ENCODE assay signal across 9 cellular contexts in genomic region chr20:5996765-5997164, GRCh38. TPM values are rescaled to one million over a fixed set of nuclear protein-coding genes. Genes with fewer than 3 reads are reported as not detected.
A peak's percentile ranks its signal among the peaks of the same experiment; 100 is the strongest.
DNase-seq lines count a peak whose midpoint lies in the region; ATAC-seq and TF ChIP-seq lines count a peak whose summit lies in the region.
"Had no signal": no experiment of that assay in that cellular context is flagged by ENCODE, and none has a peak within 500 bp of the region (broad histone marks: within the 10 kb centered on the region; RNA-seq: fewer than 3 reads in every experiment).

No MANE protein-coding gene starts in this region.

- H3K4me3 Mint-ChIP-seq in activated naive CD4-positive, alpha-beta T cell treated with anti-CD3 and anti-CD28 coated beads, Interleukin-2, amount 50 U/mL, for 24 hours = no peak overlapping the region
- no peak overlapping the region for H3K4me3 Mint-ChIP-seq in stimulated activated naive CD8-positive, alpha-beta T cell treated with anti-CD3 and anti-CD28 coated beads, Interleukin-15, amount 100 ng/mL, for 72 hours
- H3K4me3 Mint-ChIP-seq: IgD-negative memory B cell had no signal

- H3K4me3 ChIP-seq in Jurkat, Clone E6-1 (ENCODE audit: low read length) = no peak overlapping the region

- H3K27ac Mint-ChIP-seq in activated naive CD4-positive, alpha-beta T cell treated with anti-CD3 and anti-CD28 coated beads, Interleukin-2, amount 50 U/mL, for 24 hours = peak overlapping the region; percentile 86
- H3K27ac Mint-ChIP-seq in stimulated activated naive CD8-positive, alpha-beta T cell treated with anti-CD3 and anti-CD28 coated beads, Interleukin-15, amount 100 ng/mL, for 72 hours = peak overlapping the region; percentile 75 to 94

- no peaks in the 10 kb centered on the region for H3K9me3 Mint-ChIP-seq in activated naive CD4-positive, alpha-beta T cell treated with anti-CD3 and anti-CD28 coated beads, Interleukin-2, amount 50 U/mL, for 24 hours
- no peaks in the 10 kb centered on the region for H3K9me3 Mint-ChIP-seq in stimulated activated naive CD8-positive, alpha-beta T cell treated with anti-CD3 and anti-CD28 coated beads, Interleukin-15, amount 100 ng/mL, for 72 hours
- H3K9me3 Mint-ChIP-seq: IgD-negative memory B cell had no signal

- peaks cover 29% of the 10 kb centered on the region for H3K4me1 Mint-ChIP-seq in activated naive CD4-positive, alpha-beta T cell treated with anti-CD3 and anti-CD28 coated beads, Interleukin-2, amount 50 U/mL, for 24 hours
- peaks cover 30% of the 10 kb centered on the region for H3K4me1 Mint-ChIP-seq in stimulated activated naive CD8-positive, alpha-beta T cell treated with anti-CD3 and anti-CD28 coated beads, Interleukin-15, amount 100 ng/mL, for 72 hours

- peak; percentile 97 for ATAC-seq in GM18505 (IDR thresholded peaks at IDR 0.05; ENCODE audit: unreplicated experiment)
- ATAC-seq in GM21529 (IDR thresholded peaks at IDR 0.05; ENCODE audit: unreplicated experiment) = peak; percentile 93
- peak; percentile 99 for ATAC-seq in stimulated activated naive CD8-positive, alpha-beta T cell treated with anti-CD3 and anti-CD28 coated beads, Interleukin-15, amount 100 ng/mL, for 72 hours

- TF ChIP-seq POLR2A in GM18505 (IDR thresholded peaks at IDR 0.05; ENCODE audit: borderline replicate concordance, extremely low read depth, insufficient read depth, insufficient read length) = no peak

- H3K27me3 Mint-ChIP-seq in activated naive CD4-positive, alpha-beta T cell treated with anti-CD3 and anti-CD28 coated beads, Interleukin-2, amount 50 U/mL, for 24 hours = no peaks in the 10 kb centered on the region
- H3K27me3 Mint-ChIP-seq in stimulated activated naive CD8-positive, alpha-beta T cell treated with anti-CD3 and anti-CD28 coated beads, Interleukin-15, amount 100 ng/mL, for 72 hours = no peaks in the 10 kb centered on the region
- H3K27me3 Mint-ChIP-seq: IgD-negative memory B cell had no signal

- peaks cover 2% of the 10 kb centered on the region for H3K36me3 Mint-ChIP-seq in activated naive CD4-positive, alpha-beta T cell treated with anti-CD3 and anti-CD28 coated beads, Interleukin-2, amount 50 U/mL, for 24 hours

- peak; percentile 73 for DNase-seq in Jurkat, Clone E6-1 (ENCODE audit: low read depth, low spot score)
- peak; percentile 41 to 73 for DNase-seq in stimulated activated naive CD8-positive, alpha-beta T cell treated with anti-CD3 and anti-CD28 coated beads, Interleukin-15, amount 100 ng/mL, for 72 hours
- DNase-seq in DMS79 (lab: John Stamatoyannopoulos, UW) (no peak), GOT3 (lab: John Stamatoyannopoulos, UW) (no peak), NCI-H187 (lab: John Stamatoyannopoulos, UW) (no peak)

RNA-seq across cellular contexts. Expression of gene CRLS1, which starts 9.2 kb away (rescaled TPM):
- polyA plus RNA-seq in Jurkat, Clone E6-1 (2012; ENCODE audit: insufficient read depth, insufficient read length) = 44.8 TPM

RNA-seq across cellular contexts. Expression of gene MCM8, which starts 46.3 kb away (rescaled TPM):
- 33.3 TPM for polyA plus RNA-seq in Jurkat, Clone E6-1 (2012; ENCODE audit: insufficient read depth, insufficient read length)

RNA-seq across cellular contexts. Expression of gene TRMT6, which starts 46.4 kb away (rescaled TPM):
- polyA plus RNA-seq in Jurkat, Clone E6-1 (2012; ENCODE audit: insufficient read depth, insufficient read length) = 47.0 TPM

RNA-seq across cellular contexts. Expression of gene LRRN4, which starts 57.1 kb away (rescaled TPM):
- polyA plus RNA-seq in Jurkat, Clone E6-1 (2012; ENCODE audit: insufficient read depth, insufficient read length) = not detected
- polyA plus RNA-seq: IgD-negative memory B cell had no signal

Comparison
In these comparisons a context has a peak if more than half of its experiments do, and no peak if none do; other contexts are left out.
1. DNase-seq: peak in Jurkat, Clone E6-1 (single experiment) and stimulated activated naive CD8-positive, alpha-beta T cell treated with anti-CD3 and anti-CD28 coated beads, Interleukin-15, amount 100 ng/mL, for 72 hours (2 of 2); none in DMS79 (single experiment), GOT3 (single experiment) and NCI-H187 (0 of 2).
2. Peak in every context shown above with its lines, with median percentiles within 50 percentile points of each other: ATAC-seq.